Comparison of ENCODE assay signal across 9 cellular contexts in genomic region chr10:103833731-103834365, GRCh38. TPM values are rescaled to one million over a fixed set of nuclear protein-coding genes. Genes with fewer than 3 reads are reported as not detected.
DNase-seq lines count a peak whose midpoint lies in the region; ATAC-seq and TF ChIP-seq lines count a peak whose summit lies in the region.
"Had no signal": no experiment of that assay in that cellular context is flagged by ENCODE, and none has a peak within 500 bp of the region (broad histone marks: within the 10 kb centered on the region; RNA-seq: fewer than 3 reads in every experiment).

No MANE protein-coding gene starts in this region.

- no peak for TF ChIP-seq RAD21 in SK-N-SH (IDR thresholded peaks at IDR 0.05; ENCODE audit: low read length)

- no peaks in the 10 kb centered on the region for H3K27me3 ChIP-seq in SK-N-SH (ENCODE audit: insufficient read depth)
- no peaks in the 10 kb centered on the region for H3K27me3 ChIP-seq in mucosa of stomach (ENCODE audit: control insufficient read depth, insufficient read depth, low read length)
- H3K27me3 ChIP-seq in aorta (ENCODE audit: control insufficient read depth in 1 of 2, insufficient read depth in 2 of 2, low read length in 1 of 2) = no peaks in the 10 kb centered on the region

- no peak overlapping the region for H3K4me2 ChIP-seq in SK-N-SH

- H3K4me3 ChIP-seq in SK-N-SH (ENCODE audit: low read depth in 2 of 2, low read length in 1 of 2) = no peak overlapping the region
- H3K4me3 ChIP-seq in fibroblast of pulmonary artery (replicated peaks; ENCODE audit: low read depth, low read length) = no peak overlapping the region
- no peak overlapping the region for H3K4me3 ChIP-seq in mucosa of stomach (ENCODE audit: low read length)
- no peak overlapping the region for H3K4me3 ChIP-seq in aorta (ENCODE audit: low read length in 2 of 2)

- no peaks in the 10 kb centered on the region for H3K9me2 ChIP-seq in SK-N-SH

- intact Hi-C loops in aorta (cut with DNase I) = no loop called here

- H3K9ac ChIP-seq in SK-N-SH = no peak overlapping the region
- H3K9ac ChIP-seq in mucosa of stomach (ENCODE audit: low read length) = peak overlapping the region; percentile 38

- no peak for DNase-seq in SK-N-SH
- DNase-seq in fibroblast of pulmonary artery (ENCODE audit: low read depth) = peak; percentile 78
- peak in 1 of 2 donors; percentile 79 for DNase-seq in aorta
- DNase-seq in stimulated activated CD4-positive, alpha-beta T cell treated with anti-CD3 and anti-CD28 coated beads, Interleukin-15, amount 100 ng/mL, for 24 hours = no peak
- DNase-seq in OCI-M1 (lab: John Stamatoyannopoulos, UW) = no peak
- DNase-seq: caudate nucleus had no signal

- 73% methylated on average over 3 of the region's 5 CpGs for WGBS in SK-N-SH (ENCODE audit: low lambda C conversion rate)
- 42 to 52% methylated on average over 5 of the region's 5 CpGs for WGBS in aorta, 2 donors

- TF ChIP-seq CTCF in SK-N-SH (IDR thresholded peaks at IDR 0.05) = no peak
- no peak for TF ChIP-seq CTCF in fibroblast of pulmonary artery (IDR thresholded peaks at IDR 0.05; ENCODE audit: low read length, missing control alignments)

- TF ChIP-seq EP300 in SK-N-SH (IDR thresholded peaks at IDR 0.05; ENCODE audit: borderline replicate concordance in 1 of 2, low read depth in 1 of 2, low read length in 1 of 2) = no peak

- H3K9me3 ChIP-seq in SK-N-SH (no peaks in the 10 kb centered on the region), mucosa of stomach (ENCODE audit: control insufficient read depth, low read length) (no peaks in the 10 kb centered on the region), aorta (ENCODE audit: control insufficient read depth, low read length) (no peaks in the 10 kb centered on the region)

- no peak overlapping the region for H2AFZ ChIP-seq in SK-N-SH (ENCODE audit: low read depth)

- H3K36me3 ChIP-seq in SK-N-SH (replicated peaks in 1 of 2; ENCODE audit: control insufficient read depth in 1 of 2, insufficient read depth in 2 of 2, low read length in 1 of 2) = peaks cover 0 to 3% of the 10 kb centered on the region in 2 experiments
- no peaks in the 10 kb centered on the region for H3K36me3 ChIP-seq in mucosa of stomach (ENCODE audit: control insufficient read depth, insufficient read depth, low read length)
- H3K36me3 ChIP-seq in aorta (ENCODE audit: control insufficient read depth in 1 of 2, insufficient read depth in 2 of 2, low read length in 1 of 2) = no peaks in the 10 kb centered on the region

- CTCF ChIA-PET in SK-N-SH (lab: Yijun Ruan, JAX) = no interaction called here

- H3F3A ChIP-seq in SK-N-SH (replicated peaks; ENCODE audit: insufficient read depth) = no peaks in the 10 kb centered on the region

- H3K27ac ChIP-seq in SK-N-SH (ENCODE audit: low read depth in 2 of 2, low read length in 1 of 2) (no peak overlapping the region), aorta (ENCODE audit: low read depth in 1 of 2, low read length in 2 of 2) (no peak overlapping the region)

- ATAC-seq in SK-N-SH treated with all-trans-retinoic acid at 6 μM for 48 hours (no peak), aorta (ENCODE audit: low FRiP score) (peak; percentile 42), GM19023 (IDR thresholded peaks at IDR 0.05; ENCODE audit: unreplicated experiment) (no peak)

- H4K20me1 ChIP-seq in SK-N-SH (ENCODE audit: insufficient read depth) = 0 out of 2 replicates have a peak, but pooled peaks cover 3% of the 10 kb centered on the region

- H3K4me1 ChIP-seq in SK-N-SH (ENCODE audit: control insufficient read depth in 1 of 2, insufficient read depth in 2 of 2, low read depth in 1 of 2, low read length in 1 of 2) = peaks cover 12 to 28% of the 10 kb centered on the region in 2 experiments; a peak in 2 of 4 replicates
- peaks cover 64% of the 10 kb centered on the region for H3K4me1 ChIP-seq in mucosa of stomach (ENCODE audit: control insufficient read depth, insufficient read depth, low read length)
- peaks cover 0 to 6% of the 10 kb centered on the region in 2 donors for H3K4me1 ChIP-seq in aorta (ENCODE audit: control insufficient read depth in 1 of 2, insufficient read depth in 2 of 2, low read length in 2 of 2)

- H3K79me2 ChIP-seq in SK-N-SH (ENCODE audit: insufficient read depth) = peaks cover 22% of the 10 kb centered on the region

- POLR2A ChIA-PET in SK-N-SH (lab: Yijun Ruan, JAX) = no interaction called here

TF ChIP-seq in SK-N-SH, 30 proteins besides CTCF, POLR2A, EP300 and RAD21:
- TF ChIP-seq ELF1 (IDR thresholded peaks at IDR 0.05) (0 out of 2 replicates have a peak, but pooled peaks have one; percentile 11), RCOR1 (IDR thresholded peaks at IDR 0.05; ENCODE audit: low read length) (no peak)
- TF ChIP-seq, protein P1, sequence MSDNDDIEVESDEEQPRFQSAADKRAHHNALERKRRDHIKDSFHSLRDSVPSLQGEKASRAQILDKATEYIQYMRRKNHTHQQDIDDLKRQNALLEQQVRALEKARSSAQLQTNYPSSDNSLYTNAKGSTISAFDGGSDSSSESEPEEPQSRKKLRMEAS (IDR thresholded peaks at IDR 0.05; ENCODE audit: low read depth) = no peak

TF ChIP-seq in SK-N-SH treated with all-trans-retinoic acid at 6 μM for 48 hours, 23 proteins besides CTCF, POLR2A, EP300 and RAD21:
- TF ChIP-seq SNAI2 (CRISPR knock-in tag; IDR thresholded peaks at IDR 0.05) = no peak

RNA-seq across cellular contexts. Expression of gene SH3PXD2A, which starts 21.5 kb away (rescaled TPM):
- polyA plus RNA-seq in SK-N-SH (2012; rRNA removed) (2.1 and 2.5 TPM in 2 replicates), aorta (10 to 100 TPM; 18.7 to 29.1 TPM)
- 1.7 and 2.5 TPM in 2 replicates for polyA plus RNA-seq in SK-N-SH (2012; cell fraction: cytosol; rRNA removed)
- polyA plus RNA-seq in SK-N-SH (2012; cell fraction: nucleus; rRNA removed) = 5.5 and 5.7 TPM in 2 replicates
- total RNA-seq in aorta = 10 to 100 TPM; 55.9 to 69.1 TPM
